In genomic region chr10:132166216-132166950, GRCh38 we compare ENCODE assay signal across 16 cellular contexts. TPM values are rescaled to one million over a fixed set of nuclear protein-coding genes. Genes with fewer than 3 reads are reported as not detected.
DNase-seq lines count a peak whose midpoint lies in the region; ATAC-seq and TF ChIP-seq lines count a peak whose summit lies in the region.
"Had no signal": no experiment of that assay in that cellular context is flagged by ENCODE, and none has a peak within 500 bp of the region (broad histone marks: within the 10 kb centered on the region; RNA-seq: fewer than 3 reads in every experiment).

No MANE protein-coding gene starts in this region.

- no peaks in the 10 kb centered on the region for H3K36me3 Mint-ChIP-seq in activated naive CD4-positive, alpha-beta T cell treated with anti-CD3 and anti-CD28 coated beads, Interleukin-2, amount 50 U/mL, for 24 hours
- H3K36me3 Mint-ChIP-seq in activated naive CD4-positive, alpha-beta T cell treated with anti-CD3 and anti-CD28 coated beads, Interleukin-2, amount 50 U/mL, for 72 hours, result peaks cover 5 to 7% of the 10 kb centered on the region in 2 donors
- peaks cover 3% of the 10 kb centered on the region for H3K36me3 Mint-ChIP-seq in chondrocyte (ENCODE audit: low read depth)
- H3K36me3 Mint-ChIP-seq: CD8-positive, alpha-beta memory T cell had no signal

- H3K9me3 ChIP-seq in MM.1S (replicated peaks; ENCODE audit: insufficient read depth, low read length), result no peaks in the 10 kb centered on the region
- H3K9me3 ChIP-seq: A549 had no signal

- peaks cover 28% of the 10 kb centered on the region for H3K4me1 Mint-ChIP-seq in activated naive CD4-positive, alpha-beta T cell treated with anti-CD3 and anti-CD28 coated beads, Interleukin-2, amount 50 U/mL, for 24 hours
- peaks cover 7% of the 10 kb centered on the region for H3K4me1 Mint-ChIP-seq in chondrocyte (ENCODE audit: low read depth)

- TF ChIP-seq CTCF in MM.1S (IDR thresholded peaks at IDR 0.05; ENCODE audit: low read length) (no peak), chondrocyte (IDR thresholded peaks at IDR 0.05) (no peak)

- ATAC-seq in activated naive CD4-positive, alpha-beta T cell treated with anti-CD3 and anti-CD28 coated beads, Interleukin-2, amount 50 U/mL, for 72 hours, result no peak
- no peak for ATAC-seq in GM19351 (IDR thresholded peaks at IDR 0.05; ENCODE audit: unreplicated experiment)
- ATAC-seq: A549, Right ventricle myocardium inferior had no signal

- H3K27me3 ChIP-seq in MM.1S (replicated peaks; ENCODE audit: insufficient read depth, low read length), result peaks cover 58% of the 10 kb centered on the region

- H3K4me2 ChIP-seq in MM.1S (ENCODE audit: low read depth, low read length), result peak overlapping the region; percentile 76
- H3K4me2 ChIP-seq: A549 had no signal

- no peak overlapping the region for H3K27ac ChIP-seq in MM.1S (ENCODE audit: low read length)
- H3K27ac ChIP-seq: A549 had no signal

- no peaks in the 10 kb centered on the region for H3K36me3 ChIP-seq in MM.1S (replicated peaks; ENCODE audit: insufficient read depth, low read length)

- H3F3A ChIP-seq in MM.1S (ENCODE audit: insufficient read depth, low read length), result no peaks in the 10 kb centered on the region

- H3K9me3 Mint-ChIP-seq in activated naive CD4-positive, alpha-beta T cell treated with anti-CD3 and anti-CD28 coated beads, Interleukin-2, amount 50 U/mL, for 24 hours, result no peaks in the 10 kb centered on the region
- peaks cover 0 to 4% of the 10 kb centered on the region in 2 donors for H3K9me3 Mint-ChIP-seq in activated naive CD4-positive, alpha-beta T cell treated with anti-CD3 and anti-CD28 coated beads, Interleukin-2, amount 50 U/mL, for 72 hours
- no peaks in the 10 kb centered on the region for H3K9me3 Mint-ChIP-seq in chondrocyte (ENCODE audit: low read depth)

- no peak for DNase-seq in activated naive CD4-positive, alpha-beta T cell treated with anti-CD3 and anti-CD28 coated beads, Interleukin-2, amount 50 U/mL, for 72 hours (ENCODE audit: low spot score in 2 of 2)
- DNase-seq in MM.1S (no peak), chondrocyte (ENCODE audit: low spot score) (peak; percentile 61), posterior vena cava (ENCODE audit: low spot score) (peak; percentile 74), HuH-7.5 (ENCODE audit: low spot score) (no peak), DMS79 (lab: John Stamatoyannopoulos, UW) (no peak)
- DNase-seq: CD8-positive, alpha-beta memory T cell; DMS53; KBM-7; NCI-H1105 treated with DMSO at 0.1 percent for 48 hours; NCI-H1694 had no signal

- H3K27me3 Mint-ChIP-seq in activated naive CD4-positive, alpha-beta T cell treated with anti-CD3 and anti-CD28 coated beads, Interleukin-2, amount 50 U/mL, for 24 hours, result no peaks in the 10 kb centered on the region
- H3K27me3 Mint-ChIP-seq in chondrocyte (ENCODE audit: low read depth), result peaks cover 12% of the 10 kb centered on the region

- H3K9me2 ChIP-seq in MM.1S (replicated peaks; ENCODE audit: insufficient read depth, low read length), result no peaks in the 10 kb centered on the region

- H3K4me3 Mint-ChIP-seq in activated naive CD4-positive, alpha-beta T cell treated with anti-CD3 and anti-CD28 coated beads, Interleukin-2, amount 50 U/mL, for 24 hours, result no peak overlapping the region
- no peak overlapping the region for H3K4me3 Mint-ChIP-seq in chondrocyte (ENCODE audit: unreplicated experiment)
- H3K4me3 Mint-ChIP-seq: CD8-positive, alpha-beta memory T cell had no signal

- intact Hi-C loops in posterior vena cava (cut with DNase I), result no loop called here

- peaks cover 16% of the 10 kb centered on the region; the same call in 1 of the 2 replicates for H3K4me1 ChIP-seq in MM.1S (ENCODE audit: low read length)

- no peak overlapping the region for H3K9ac ChIP-seq in MM.1S (ENCODE audit: low read length)

- H2AFZ ChIP-seq in MM.1S (ENCODE audit: low read length), result 0 out of 2 replicates have a peak overlapping the region, but pooled peaks have one; percentile 27

- H4K20me1 ChIP-seq in MM.1S (ENCODE audit: insufficient read depth, low read length), result no peaks in the 10 kb centered on the region

- H3K27ac Mint-ChIP-seq in activated naive CD4-positive, alpha-beta T cell treated with anti-CD3 and anti-CD28 coated beads, Interleukin-2, amount 50 U/mL, for 24 hours, result peak overlapping the region; percentile 43
- H3K27ac Mint-ChIP-seq in activated naive CD4-positive, alpha-beta T cell treated with anti-CD3 and anti-CD28 coated beads, Interleukin-2, amount 50 U/mL, for 72 hours, result no peak overlapping the region
- H3K27ac Mint-ChIP-seq in chondrocyte (ENCODE audit: unreplicated experiment), result no peak overlapping the region

- H3K79me2 ChIP-seq in MM.1S (ENCODE audit: low read length), result no peaks in the 10 kb centered on the region

- H3K4me3 ChIP-seq in MM.1S (ENCODE audit: low read length), result peak overlapping the region; percentile 34; the same call in 1 of the 2 replicates
- H3K4me3 ChIP-seq: A549 had no signal

RNA-seq across cellular contexts. Expression of gene DPYSL4, which starts 20.4 kb away (rescaled TPM):
- 10 to 100 TPM in 1 of 2 donors, 1 to 10 TPM in 1; 2.8 to 65.2 TPM for total RNA-seq in activated naive CD4-positive, alpha-beta T cell treated with anti-CD3 and anti-CD28 coated beads, Interleukin-2, amount 50 U/mL, for 72 hours
- total RNA-seq in chondrocyte (19.9 to 37.6 TPM (median 35.2 TPM) in 3 replicates), posterior vena cava (1 to 10 TPM; 1.4 to 2.1 TPM)
- total RNA-seq: OCI-LY7 had no signal

Comparison
In these comparisons a context has a peak if more than half of its experiments do, and no peak if none do; other contexts are left out.
1. DNase-seq: peak in chondrocyte (single experiment) and posterior vena cava (single experiment); none in activated naive CD4-positive, alpha-beta T cell treated with anti-CD3 and anti-CD28 coated beads, Interleukin-2, amount 50 U/mL, for 72 hours (0 of 2), MM.1S (single experiment), HuH-7.5 (single experiment) and DMS79 (single experiment).